Comparison of ENCODE assay signal across 25 cellular contexts in genomic region chr1:7707527-7707926, GRCh38.
DNase-seq lines count a peak whose midpoint lies in the region; ATAC-seq and TF ChIP-seq lines count a peak whose summit lies in the region.
"Had no signal": no experiment of that assay in that cellular context is flagged by ENCODE, and none has a peak within 500 bp of the region (broad histone marks: within the 10 kb centered on the region; RNA-seq: fewer than 3 reads in every experiment).

No MANE protein-coding gene starts in this region.

- BruUV-seq in Calu3 (replicated peaks; lab: Mats Ljungman, UMichigan): no TSS peak

- H3K4me3 Mint-ChIP-seq in T-helper 17 cell (no peak overlapping the region), Calu3 (ENCODE audit: low read depth, unreplicated experiment) (no peak overlapping the region)
- H3K4me3 Mint-ChIP-seq: activated CD4-positive, alpha-beta memory T cell treated with anti-CD3 and anti-CD28 coated beads for 36 hours; stimulated activated naive CD8-positive, alpha-beta T cell treated with anti-CD3 and anti-CD28 coated beads, Interleukin-15, Interleukin-2, amounts not matched to agents 100 ng/mL and 50 ng/mL, for 24 hours had no signal

- H3K9me3 Mint-ChIP-seq in Calu3 (ENCODE audit: low read depth, unreplicated experiment): no peaks in the 10 kb centered on the region
- H3K9me3 Mint-ChIP-seq: activated CD4-positive, alpha-beta memory T cell treated with anti-CD3 and anti-CD28 coated beads for 36 hours; stimulated activated naive CD8-positive, alpha-beta T cell treated with anti-CD3 and anti-CD28 coated beads, Interleukin-15, Interleukin-2, amounts not matched to agents 100 ng/mL and 50 ng/mL, for 24 hours; T-cell had no signal

- no peak for ATAC-seq in T-helper 17 cell
- no peak for ATAC-seq in HG03460 (IDR thresholded peaks at IDR 0.05; ENCODE audit: unreplicated experiment)
- ATAC-seq: left lung, T-cell had no signal

- DNase-seq in DMS 273 (lab: John Stamatoyannopoulos, UW; ENCODE audit: unreplicated experiment) (peak; percentile 19), DMS 273 treated with DMSO at 0.1 percent for 48 hours (lab: John Stamatoyannopoulos, UW) (no peak), HS-27A (ENCODE audit: low read depth) (peak; percentile 20), T-helper 17 cell (no peak), glomerular visceral epithelial cell (ENCODE audit: extremely low spot score) (peak; percentile 54), Calu3 (no peak), NCI-H774 (lab: John Stamatoyannopoulos, UW) (no peak)
- DNase-seq: activated CD4-positive, alpha-beta memory T cell treated with anti-CD3 and anti-CD28 coated beads for 36 hours; activated CD4-positive, CD25-positive, alpha-beta regulatory T cell treated with anti-CD3 and anti-CD28 coated beads, Interleukin-2, amount 50 U/mL, for 72 hours; activated CD8-positive, alpha-beta memory T cell treated with anti-CD3 and anti-CD28 coated beads, Interleukin-2, amount 50 U/mL, for 48 hours; activated naive CD4-positive, alpha-beta T cell treated with anti-CD3 and anti-CD28 coated beads, Interleukin-2, amount 50 U/mL, for 16 hours; anterior cingulate cortex; Caco-2; DND-41; left lung; naive B cell; NCI-H1092 treated with DMSO at 0.1 percent for 48 hours; NCI-H187 treated with DMSO at 0.1 percent for 48 hours; NCI-H526 treated with DMSO at 0.1 percent for 48 hours; occipital lobe; Peyer's patch; T-cell had no signal

- intact Hi-C loops in Calu3 (cut with micrococcal nuclease; ENCODE audit: unreplicated experiment): no loop called here

- H3K27ac Mint-ChIP-seq in T-helper 17 cell (peak overlapping the region; percentile 24), Calu3 (ENCODE audit: unreplicated experiment) (no peak overlapping the region)
- H3K27ac Mint-ChIP-seq: activated CD4-positive, alpha-beta memory T cell treated with anti-CD3 and anti-CD28 coated beads for 36 hours; stimulated activated naive CD8-positive, alpha-beta T cell treated with anti-CD3 and anti-CD28 coated beads, Interleukin-15, Interleukin-2, amounts not matched to agents 100 ng/mL and 50 ng/mL, for 24 hours had no signal

- H3K4me1 Mint-ChIP-seq in T-helper 17 cell (peaks cover 14% of the 10 kb centered on the region), Calu3 (ENCODE audit: low read depth, unreplicated experiment) (no peaks in the 10 kb centered on the region)

- H3K27me3 Mint-ChIP-seq in T-helper 17 cell: peaks cover 37% of the 10 kb centered on the region
- peaks cover 10% of the 10 kb centered on the region for H3K27me3 Mint-ChIP-seq in Calu3 (ENCODE audit: unreplicated experiment)

- TF ChIP-seq CTCF in Calu3 (IDR thresholded peaks at IDR 0.05; ENCODE audit: unreplicated experiment): no peak

- no peaks in the 10 kb centered on the region for H3K9me3 ChIP-seq in T-helper 17 cell (ENCODE audit: control insufficient read depth, low read length, poor library complexity, severe bottlenecking)
- H3K9me3 ChIP-seq: Caco-2, left lung, Peyer's patch, SJSA1 had no signal

- CTCF ChIA-PET in Calu3 (lab: Charles Lee): no interaction called here

- H3K36me3 Mint-ChIP-seq in T-helper 17 cell (ENCODE audit: low read depth): peaks cover 4% of the 10 kb centered on the region
- H3K36me3 Mint-ChIP-seq in Calu3 (ENCODE audit: insufficient read depth, unreplicated experiment): peaks cover 22% of the 10 kb centered on the region
- H3K36me3 Mint-ChIP-seq: activated CD4-positive, alpha-beta memory T cell treated with anti-CD3 and anti-CD28 coated beads for 36 hours; naive B cell; T-cell had no signal

Comparison
In these comparisons a context has a peak if more than half of its experiments do, and no peak if none do; other contexts are left out.
1. DNase-seq: peak in DMS 273 (single experiment), HS-27A (single experiment) and glomerular visceral epithelial cell (single experiment); none in DMS 273 treated with DMSO at 0.1 percent for 48 hours (single experiment), T-helper 17 cell (0 of 3), Calu3 (single experiment) and NCI-H774 (single experiment).